Comparison of ENCODE assay signal across 13 cellular contexts in the genomic region with DNA sequence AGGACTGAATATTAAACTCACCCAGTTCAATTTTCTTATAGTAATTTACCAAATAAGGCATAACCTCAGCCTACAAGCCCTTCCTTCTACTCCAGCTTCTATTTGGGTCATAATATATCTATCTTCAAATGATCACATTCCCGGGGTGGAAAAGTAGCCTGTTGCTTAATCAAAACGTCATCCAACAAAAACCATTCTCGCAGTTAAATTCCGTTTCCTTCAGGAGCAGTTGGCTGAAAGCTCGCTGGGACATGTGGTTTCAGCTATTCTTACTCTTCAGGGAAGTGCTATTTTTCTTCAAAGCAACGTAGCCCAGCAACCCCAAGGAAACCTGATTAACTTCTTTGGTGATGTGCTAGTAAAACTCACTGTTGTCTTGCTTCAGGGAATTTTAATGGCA. TPM values are rescaled to one million over a fixed set of nuclear protein-coding genes. Genes with fewer than 3 reads are reported as not detected.
A peak's percentile ranks its signal among the peaks of the same experiment; 100 is the strongest.
DNase-seq lines count a peak whose midpoint lies in the region; ATAC-seq, FAIRE-seq and TF ChIP-seq lines count a peak whose summit lies in the region.
"Had no signal": no experiment of that assay in that cellular context is flagged by ENCODE, and none has a peak within 500 bp of the region (broad histone marks: within the 10 kb centered on the region; RNA-seq: fewer than 3 reads in every experiment).

No MANE protein-coding gene starts in this region.

- FAIRE-seq in GM12891 (lab: Jason Lieb, UNC) = no peak

- DNase-seq in AG08395 (ENCODE audit: low spot score) (peak; percentile 79), LHCN-M2 (ENCODE audit: low read depth) (peak; percentile 62), fibroblast of gingiva (ENCODE audit: low read depth) (peak; percentile 87), midbrain (lab: John Stamatoyannopoulos, UW) (peak; percentile 31), DMS114 treated with DMSO at 0.1 percent for 48 hours (lab: John Stamatoyannopoulos, UW; ENCODE audit: unreplicated experiment) (no peak), GM12891 (ENCODE audit: insufficient read length, low spot score) (no peak)
- DNase-seq: activated CD4-positive, alpha-beta T cell treated with anti-CD3 and anti-CD28 coated beads, Interleukin-2, amount 10 ng/mL, durations not matched to agents 24 days and 14 days; activated effector memory CD4-positive, alpha-beta T cell treated with Interleukin-2 at 50 U/mL for 16 hours; GOT3; NCI-H2107; retina had no signal

- ATAC-seq in GM19023 (IDR thresholded peaks at IDR 0.05; ENCODE audit: unreplicated experiment) (no peak), HG03565 (IDR thresholded peaks at IDR 0.05; ENCODE audit: unreplicated experiment) (no peak)

- no peak for TF ChIP-seq POLR2A in GM12891 (IDR thresholded peaks at IDR 0.05; ENCODE audit: low read depth, low read length)

TF ChIP-seq in GM12891, 5 proteins besides CTCF, POLR2A, EP300 and RAD21:
- TF ChIP-seq POU2F2 (IDR thresholded peaks at IDR 0.05; ENCODE audit: low read depth, low read length) (no peak), TAF1 (IDR thresholded peaks at IDR 0.05; ENCODE audit: low read depth, low read length) (no peak), POLR2AphosphoS5 (IDR thresholded peaks at IDR 0.05; ENCODE audit: low read depth, low read length) (no peak), SPI1 (IDR thresholded peaks at IDR 0.05; ENCODE audit: low read depth, low read length) (no peak), PAX5 (IDR thresholded peaks at IDR 0.05; ENCODE audit: insufficient read depth, low read length, severe bottlenecking) (no peak)

RNA-seq across cellular contexts. Expression of a gene that starts 59.6 kb away (rescaled TPM):
- total RNA-seq in LHCN-M2 (2014; rRNA removed) = 5.5 TPM in 2 replicates
- 7.8 TPM for polyA plus RNA-seq in LHCN-M2 (2012)
- polyA plus RNA-seq in GM12891 (2012; ENCODE audit: low read depth, missing spikeins) = 0.08 TPM

Comparison
In these comparisons a context has a peak if more than half of its experiments do, and no peak if none do; other contexts are left out.
1. DNase-seq: peak in AG08395 (single experiment), LHCN-M2 (single experiment), fibroblast of gingiva (single experiment) and midbrain (single experiment); none in DMS114 treated with DMSO at 0.1 percent for 48 hours (single experiment) and GM12891 (single experiment).